10 cellular contexts compared by ENCODE assay signal in genomic region chr10:88062798-88063472, GRCh38.
DNase-seq lines count a peak whose midpoint lies in the region; ATAC-seq, FAIRE-seq and TF ChIP-seq lines count a peak whose summit lies in the region.
"Had no signal": no experiment of that assay in that cellular context is flagged by ENCODE, and none has a peak within 500 bp of the region (broad histone marks: within the 10 kb centered on the region; RNA-seq: fewer than 3 reads in every experiment).

No MANE protein-coding gene starts in this region.

- no peak overlapping the region for H3K4me3 ChIP-seq in cardiac muscle cell
- H3K4me3 ChIP-seq in bronchial epithelial cell (ENCODE audit: low read depth, low read length) = no peak overlapping the region
- no peak overlapping the region for H3K4me3 ChIP-seq in lower lobe of right lung
- H3K4me3 ChIP-seq in upper lobe of right lung = no peak overlapping the region

- intact Hi-C loops in cardiac septum (cut with DNase I) (no loop called here), lower lobe of right lung (cut with DNase I) (no loop called here), upper lobe of right lung (cut with DNase I) (no loop called here)

- ATAC-seq in lower lobe of right lung (peak in 1 of 2 donors; percentile 18), upper lobe of right lung (no peak)

- H3K9me3 ChIP-seq in cardiac muscle cell (ENCODE audit: low read depth) = no peaks in the 10 kb centered on the region
- H3K9me3 ChIP-seq in lower lobe of right lung = no peaks in the 10 kb centered on the region
- H3K9me3 ChIP-seq in upper lobe of right lung = no peaks in the 10 kb centered on the region
- H3K9me3 ChIP-seq: BE2C had no signal

- H3K36me3 ChIP-seq in cardiac muscle cell (no peaks in the 10 kb centered on the region), bronchial epithelial cell (ENCODE audit: control insufficient read depth, insufficient read depth, low read length) (no peaks in the 10 kb centered on the region), lower lobe of right lung (no peaks in the 10 kb centered on the region), upper lobe of right lung (no peaks in the 10 kb centered on the region)
- H3K36me3 ChIP-seq: BE2C had no signal

- no peaks in the 10 kb centered on the region for H3K27me3 ChIP-seq in cardiac muscle cell
- H3K27me3 ChIP-seq in bronchial epithelial cell (ENCODE audit: control insufficient read depth, insufficient read depth, low read length) = no peaks in the 10 kb centered on the region
- no peaks in the 10 kb centered on the region for H3K27me3 ChIP-seq in lower lobe of right lung (ENCODE audit: low read depth)
- H3K27me3 ChIP-seq in upper lobe of right lung = no peaks in the 10 kb centered on the region
- H3K27me3 ChIP-seq: BE2C had no signal

- H3K27ac ChIP-seq in cardiac muscle cell (peak overlapping the region; percentile 41), lower lobe of right lung (peak overlapping the region; percentile 56), upper lobe of right lung (peak overlapping the region; percentile 68)

- H3K4me1 ChIP-seq in cardiac muscle cell (ENCODE audit: low read depth) (peaks cover 12% of the 10 kb centered on the region), lower lobe of right lung (peaks cover 61% of the 10 kb centered on the region), upper lobe of right lung (peaks cover 45% of the 10 kb centered on the region)

- DNase-seq in cardiac muscle cell (ENCODE audit: low read depth in 1 of 2, low spot score in 1 of 2) (peak; percentile 8 to 34), cardiac septum (ENCODE audit: low spot score) (no peak), bronchial epithelial cell (ENCODE audit: low read depth) (peak; percentile 52), lower lobe of right lung (no peak), upper lobe of right lung (no peak), cortex of kidney (lab: John Stamatoyannopoulos, UW) (no peak), GF-D8 (lab: John Stamatoyannopoulos, UW) (no peak)
- DNase-seq in activated effector memory CD4-positive, alpha-beta T cell treated with anti-CD3 and anti-CD28 coated beads, Interleukin-2, amount 50 U/mL, for 16 hours = no peak
- DNase-seq: BE2C, NCI-H510A had no signal

- TF ChIP-seq CTCF in cardiac muscle cell (IDR thresholded peaks at IDR 0.05; ENCODE audit: low read depth, low read length) (no peak), bronchial epithelial cell (IDR thresholded peaks at IDR 0.05; ENCODE audit: insufficient read depth, low read length, severe bottlenecking) (no peak), lower lobe of right lung (IDR thresholded peaks at IDR 0.05) (no peak), upper lobe of right lung (IDR thresholded peaks at IDR 0.05) (no peak)

- no peak for FAIRE-seq in bronchial epithelial cell (lab: Jason Lieb, UNC)

Comparison
In these comparisons a context has a peak if more than half of its experiments do, and no peak if none do; other contexts are left out.
1. DNase-seq: peak in cardiac muscle cell (2 of 2) and bronchial epithelial cell (single experiment); none in cardiac septum (single experiment), lower lobe of right lung (single experiment), upper lobe of right lung (single experiment), cortex of kidney (single experiment), activated effector memory CD4-positive, alpha-beta T cell treated with anti-CD3 and anti-CD28 coated beads, Interleukin-2, amount 50 U/mL, for 16 hours (single experiment) and GF-D8 (single experiment).
2. Peak in every context shown above with its lines, with median percentiles within 50 percentile points of each other: H3K27ac ChIP-seq.